In genomic region chr22:41873391-41873790, GRCh38 we compare ENCODE assay signal across 1 cellular context.
A peak's percentile ranks its signal among the peaks of the same experiment; 100 is the strongest.
TF ChIP-seq lines count a peak whose summit lies in the region.

No MANE protein-coding gene starts in this region.

TF ChIP-seq in GM12878, 131 proteins besides CTCF, POLR2A, EP300 and RAD21:
- TF ChIP-seq ATF7 (IDR thresholded peaks at IDR 0.05; ENCODE audit: low read depth) (peak; percentile 76), MYC (IDR thresholded peaks at IDR 0.05; ENCODE audit: insufficient read depth, insufficient read length, insufficient replicate concordance, low read length, severe bottlenecking) (no peak), RAD51 (IDR thresholded peaks at IDR 0.05) (peak; percentile 22; the same call in 1 of the 2 replicates), ZNF592 (IDR thresholded peaks at IDR 0.05) (no peak), RELB (IDR thresholded peaks at IDR 0.05; ENCODE audit: low read depth) (peak; percentile 26; the same call in 1 of the 2 replicates), FOS (IDR thresholded peaks at IDR 0.05; ENCODE audit: borderline replicate concordance, extremely low read depth, insufficient read length) (no peak), DPF2 (IDR thresholded peaks at IDR 0.05) (no peak), BHLHE40 (IDR thresholded peaks at IDR 0.05; ENCODE audit: borderline replicate concordance in 1 of 2, low read depth in 2 of 2, low read length in 1 of 2) (peak; percentile 26 to 27; a peak in 2 of 4 replicates), CEBPB (IDR thresholded peaks at IDR 0.05; ENCODE audit: borderline replicate concordance in 1 of 2, low read depth in 2 of 2, low read length in 2 of 2) (no peak), IKZF1 (conservative IDR thresholded peaks at IDR 0.05) (peak; percentile 25; the same call in 1 of the 2 replicates), MEF2B (IDR thresholded peaks at IDR 0.05; ENCODE audit: partially characterized antibody, poor library complexity, severe bottlenecking) (peak; percentile 26), MTA2 (IDR thresholded peaks at IDR 0.05; ENCODE audit: low read depth) (peak; percentile 26; the same call in 1 of the 2 replicates)
